1 cellular context compared by ENCODE assay signal in the genomic region with DNA sequence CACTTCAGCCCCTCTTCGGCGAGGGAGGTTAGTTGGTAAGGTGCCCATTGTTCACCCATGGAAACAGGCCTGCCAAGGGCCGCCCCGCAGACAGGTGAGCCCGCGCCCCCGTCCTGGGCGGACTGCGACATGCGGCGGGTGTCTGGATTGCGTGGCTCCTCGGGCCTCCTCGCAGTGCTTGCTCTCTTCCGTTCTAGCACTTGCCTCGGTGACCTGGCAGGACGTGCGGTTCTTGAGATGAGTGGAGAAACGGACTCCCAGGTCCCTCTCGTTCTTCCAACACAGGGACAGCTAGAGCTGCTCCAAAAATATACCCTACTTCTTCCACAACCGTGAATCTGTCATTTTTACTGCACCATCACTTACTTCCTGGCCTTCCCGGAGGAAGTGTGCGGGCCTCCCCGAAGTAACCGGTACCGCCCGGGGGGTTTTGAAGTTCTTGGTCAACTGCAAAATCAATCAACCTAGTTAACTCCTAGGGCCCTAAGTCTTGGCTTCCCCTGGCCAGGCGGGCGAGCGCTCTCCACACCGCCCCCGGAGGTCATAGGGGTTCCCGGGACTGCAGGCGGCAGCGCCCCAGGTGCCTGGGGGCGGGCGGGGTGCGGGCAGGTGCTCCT.
TF ChIP-seq lines count a peak whose summit lies in the region.

No MANE protein-coding gene starts in this region.

TF ChIP-seq in GM12878, 131 proteins besides CTCF, POLR2A, EP300 and RAD21 (continued from another document):
- TF ChIP-seq, protein P1, sequence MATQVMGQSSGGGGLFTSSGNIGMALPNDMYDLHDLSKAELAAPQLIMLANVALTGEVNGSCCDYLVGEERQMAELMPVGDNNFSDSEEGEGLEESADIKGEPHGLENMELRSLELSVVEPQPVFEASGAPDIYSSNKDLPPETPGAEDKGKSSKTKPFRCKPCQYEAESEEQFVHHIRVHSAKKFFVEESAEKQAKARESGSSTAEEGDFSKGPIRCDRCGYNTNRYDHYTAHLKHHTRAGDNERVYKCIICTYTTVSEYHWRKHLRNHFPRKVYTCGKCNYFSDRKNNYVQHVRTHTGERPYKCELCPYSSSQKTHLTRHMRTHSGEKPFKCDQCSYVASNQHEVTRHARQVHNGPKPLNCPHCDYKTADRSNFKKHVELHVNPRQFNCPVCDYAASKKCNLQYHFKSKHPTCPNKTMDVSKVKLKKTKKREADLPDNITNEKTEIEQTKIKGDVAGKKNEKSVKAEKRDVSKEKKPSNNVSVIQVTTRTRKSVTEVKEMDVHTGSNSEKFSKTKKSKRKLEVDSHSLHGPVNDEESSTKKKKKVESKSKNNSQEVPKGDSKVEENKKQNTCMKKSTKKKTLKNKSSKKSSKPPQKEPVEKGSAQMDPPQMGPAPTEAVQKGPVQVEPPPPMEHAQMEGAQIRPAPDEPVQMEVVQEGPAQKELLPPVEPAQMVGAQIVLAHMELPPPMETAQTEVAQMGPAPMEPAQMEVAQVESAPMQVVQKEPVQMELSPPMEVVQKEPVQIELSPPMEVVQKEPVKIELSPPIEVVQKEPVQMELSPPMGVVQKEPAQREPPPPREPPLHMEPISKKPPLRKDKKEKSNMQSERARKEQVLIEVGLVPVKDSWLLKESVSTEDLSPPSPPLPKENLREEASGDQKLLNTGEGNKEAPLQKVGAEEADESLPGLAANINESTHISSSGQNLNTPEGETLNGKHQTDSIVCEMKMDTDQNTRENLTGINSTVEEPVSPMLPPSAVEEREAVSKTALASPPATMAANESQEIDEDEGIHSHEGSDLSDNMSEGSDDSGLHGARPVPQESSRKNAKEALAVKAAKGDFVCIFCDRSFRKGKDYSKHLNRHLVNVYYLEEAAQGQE (IDR thresholded peaks at IDR 0.05; ENCODE audit: low read depth, low read length): no peak
- no peak for TF ChIP-seq NR2C1 (IDR thresholded peaks at IDR 0.05)
- TF ChIP-seq, protein P2, sequence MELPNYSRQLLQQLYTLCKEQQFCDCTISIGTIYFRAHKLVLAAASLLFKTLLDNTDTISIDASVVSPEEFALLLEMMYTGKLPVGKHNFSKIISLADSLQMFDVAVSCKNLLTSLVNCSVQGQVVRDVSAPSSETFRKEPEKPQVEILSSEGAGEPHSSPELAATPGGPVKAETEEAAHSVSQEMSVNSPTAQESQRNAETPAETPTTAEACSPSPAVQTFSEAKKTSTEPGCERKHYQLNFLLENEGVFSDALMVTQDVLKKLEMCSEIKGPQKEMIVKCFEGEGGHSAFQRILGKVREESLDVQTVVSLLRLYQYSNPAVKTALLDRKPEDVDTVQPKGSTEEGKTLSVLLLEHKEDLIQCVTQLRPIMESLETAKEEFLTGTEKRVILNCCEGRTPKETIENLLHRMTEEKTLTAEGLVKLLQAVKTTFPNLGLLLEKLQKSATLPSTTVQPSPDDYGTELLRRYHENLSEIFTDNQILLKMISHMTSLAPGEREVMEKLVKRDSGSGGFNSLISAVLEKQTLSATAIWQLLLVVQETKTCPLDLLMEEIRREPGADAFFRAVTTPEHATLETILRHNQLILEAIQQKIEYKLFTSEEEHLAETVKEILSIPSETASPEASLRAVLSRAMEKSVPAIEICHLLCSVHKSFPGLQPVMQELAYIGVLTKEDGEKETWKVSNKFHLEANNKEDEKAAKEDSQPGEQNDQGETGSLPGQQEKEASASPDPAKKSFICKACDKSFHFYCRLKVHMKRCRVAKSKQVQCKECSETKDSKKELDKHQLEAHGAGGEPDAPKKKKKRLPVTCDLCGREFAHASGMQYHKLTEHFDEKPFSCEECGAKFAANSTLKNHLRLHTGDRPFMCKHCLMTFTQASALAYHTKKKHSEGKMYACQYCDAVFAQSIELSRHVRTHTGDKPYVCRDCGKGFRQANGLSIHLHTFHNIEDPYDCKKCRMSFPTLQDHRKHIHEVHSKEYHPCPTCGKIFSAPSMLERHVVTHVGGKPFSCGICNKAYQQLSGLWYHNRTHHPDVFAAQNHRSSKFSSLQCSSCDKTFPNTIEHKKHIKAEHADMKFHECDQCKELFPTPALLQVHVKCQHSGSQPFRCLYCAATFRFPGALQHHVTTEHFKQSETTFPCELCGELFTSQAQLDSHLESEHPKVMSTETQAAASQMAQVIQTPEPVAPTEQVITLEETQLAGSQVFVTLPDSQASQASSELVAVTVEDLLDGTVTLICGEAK (IDR thresholded peaks at IDR 0.05; ENCODE audit: borderline replicate concordance): peak; percentile 25; the same call in 1 of the 2 replicates
- 0 out of 2 replicates have a peak, but pooled peaks have one; percentile 6 for TF ChIP-seq IRF4 (IDR thresholded peaks at IDR 0.05; ENCODE audit: low read depth, low read length)
- no peak for TF ChIP-seq NR2F1 (conservative IDR thresholded peaks at IDR 0.05)
- TF ChIP-seq KLF5 (IDR thresholded peaks at IDR 0.05; ENCODE audit: partially characterized antibody): no peak
- TF ChIP-seq TCF12 (IDR thresholded peaks at IDR 0.05; ENCODE audit: low read depth, low read length): 0 out of 2 replicates have a peak, but pooled peaks have one; percentile 11
- TF ChIP-seq DPF2 (IDR thresholded peaks at IDR 0.05): peak; percentile 52; the same call in 1 of the 2 replicates
- 0 out of 2 replicates have a peak, but pooled peaks have one; percentile 48 for TF ChIP-seq GATAD2B (conservative IDR thresholded peaks at IDR 0.05; ENCODE audit: low read depth)
- TF ChIP-seq LARP7 (IDR thresholded peaks at IDR 0.05): peak; percentile 62; the same call in 1 of the 2 replicates
- TF ChIP-seq PKNOX1 (IDR thresholded peaks at IDR 0.05): no peak
- no peak; the same call in 1 of the 2 replicates for TF ChIP-seq RUNX3 (IDR thresholded peaks at IDR 0.05; ENCODE audit: low read length)
